Comparison of ENCODE assay signal across 23 cellular contexts in genomic region chr14:51621654-51622053, GRCh38. TPM values are rescaled to one million over a fixed set of nuclear protein-coding genes. Genes with fewer than 3 reads are reported as not detected.
DNase-seq lines count a peak whose midpoint lies in the region; ATAC-seq and TF ChIP-seq lines count a peak whose summit lies in the region.
"Had no signal": no experiment of that assay in that cellular context is flagged by ENCODE, and none has a peak within 500 bp of the region (broad histone marks: within the 10 kb centered on the region; RNA-seq: fewer than 3 reads in every experiment).

No MANE protein-coding gene starts in this region.

- peak; percentile 62 for ATAC-seq in GM19025 (IDR thresholded peaks at IDR 0.05; ENCODE audit: low read depth, unreplicated experiment)
- peak; percentile 67 for ATAC-seq in HG02571 (IDR thresholded peaks at IDR 0.05; ENCODE audit: unreplicated experiment)
- peak; percentile 55 for ATAC-seq in HG03045 (IDR thresholded peaks at IDR 0.05; ENCODE audit: unreplicated experiment)
- ATAC-seq: effector memory CD8-positive, alpha-beta T cell; left lung; Panc1; stimulated activated memory B cell treated with anti-CD40 and anti-IgM and Interleukin-4, amounts not matched to agents 10 μg/mL and 1 μg/mL and 100 μg/mL, for 72 hours had no signal

- H3K36me3 ChIP-seq in transverse colon, result no peaks in the 10 kb centered on the region
- H3K36me3 ChIP-seq: BLaER1, left lung, upper lobe of left lung had no signal

- peaks cover 0 to 6% (median 0%) of the 10 kb centered on the region in 4 donors for H3K4me1 ChIP-seq in transverse colon
- H3K4me1 ChIP-seq: BLaER1, left lung, upper lobe of left lung had no signal

- WGBS in transverse colon (ENCODE audit: low coverage in 1 of 2), 2 donors, result 81 to 92% methylated on average over 2 of the region's 2 CpGs

- H3K27ac ChIP-seq in transverse colon, result no peak overlapping the region
- H3K27ac ChIP-seq: BLaER1, left lung, upper lobe of left lung had no signal

- no peak overlapping the region for H3K4me3 ChIP-seq in transverse colon
- H3K4me3 ChIP-seq: BLaER1, left lung, upper lobe of left lung had no signal

- in situ Hi-C loops in transverse colon (cut with MboI; ENCODE audit: low pct_ligation_motif_present in 1 of 4, low pct_unique_long_range_greater_than_20kb in 1 of 4, low sequenced_read_pairs in 3 of 4), result no loop called here

- H3K9me3 ChIP-seq in transverse colon, result no peaks in the 10 kb centered on the region
- H3K9me3 ChIP-seq: BLaER1, left lung, upper lobe of left lung had no signal

- TF ChIP-seq POLR2A in transverse colon (IDR thresholded peaks at IDR 0.05), result no peak

- no peak for TF ChIP-seq CTCF in transverse colon (IDR thresholded peaks at IDR 0.05)

- peak; percentile 14 for DNase-seq in transverse colon
- no peak for DNase-seq in DMS53 treated with DMSO at 0.1 percent for 48 hours (lab: John Stamatoyannopoulos, UW; ENCODE audit: unreplicated experiment)
- DNase-seq in globus pallidus (ENCODE audit: low spot score), result no peak
- DNase-seq in cerebellar nuclear complex (lab: John Stamatoyannopoulos, UW), result no peak
- DNase-seq: activated CD4-positive, alpha-beta memory T cell treated with anti-CD3 and anti-CD28 coated beads for 36 hours; activated CD4-positive, alpha-beta T cell treated with anti-CD3 and anti-CD28 coated beads for 1 hour; activated naive CD4-positive, alpha-beta T cell treated with anti-CD3 and anti-CD28 coated beads for 36 hours; caudate nucleus; effector memory CD8-positive, alpha-beta T cell; Karpas-422; left lung; mesenchymal stem cell; NCI-H1417; NCI-H2081; SHP77; T-helper 2 cell; upper lobe of left lung had no signal

- H3K27me3 ChIP-seq in transverse colon, result no peaks in the 10 kb centered on the region
- H3K27me3 ChIP-seq: BLaER1, left lung, upper lobe of left lung had no signal

- intact Hi-C loops in transverse colon (cut with DNase I; ENCODE audit: low total_unique reads), result no loop called here

- no peak for TF ChIP-seq EP300 in transverse colon (IDR thresholded peaks at IDR 0.05; ENCODE audit: low read depth)

RNA-seq across cellular contexts. Expression of gene FRMD6, which starts 30.1 kb away (rescaled TPM):
- 10 to 100 TPM in 3 of 4 donors, 1 to 10 TPM in 1; 8.4 to 21.7 (median 11.7) TPM for total RNA-seq in transverse colon
